1 cellular context compared by ENCODE assay signal in the genomic region with DNA sequence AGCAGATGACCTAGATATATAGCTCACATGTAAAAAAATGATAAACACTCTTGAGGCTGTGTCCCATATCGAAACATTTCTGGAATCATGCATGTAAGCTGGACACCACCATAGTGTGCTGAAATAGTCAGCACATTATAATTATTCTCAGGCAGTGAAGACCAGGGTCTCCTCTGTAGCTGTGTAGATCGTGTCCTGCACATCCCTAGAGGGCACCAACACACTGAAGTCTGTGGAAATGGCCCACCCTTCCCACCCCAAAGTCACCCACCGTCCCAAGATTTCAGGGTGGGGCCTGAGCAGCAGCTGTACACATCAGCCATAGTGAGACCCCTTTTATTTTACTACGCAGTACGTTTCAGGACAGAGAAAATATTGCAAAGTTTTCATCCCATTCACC.
TF ChIP-seq lines count a peak whose summit lies in the region.

No MANE protein-coding gene starts in this region.

TF ChIP-seq in H1, 55 proteins besides CTCF, POLR2A, EP300 and RAD21:
- TF ChIP-seq TBP (IDR thresholded peaks at IDR 0.05; ENCODE audit: low read depth, low read length) (no peak), BRCA1 (IDR thresholded peaks at IDR 0.05; ENCODE audit: low read depth, low read length) (no peak), SIX5 (IDR thresholded peaks at IDR 0.05; ENCODE audit: low read depth, low read length) (no peak), SP2 (IDR thresholded peaks at IDR 0.05; ENCODE audit: low read length) (no peak), RBBP5 (IDR thresholded peaks at IDR 0.05; ENCODE audit: borderline replicate concordance, low read depth, low read length) (no peak), CHD2 (IDR thresholded peaks at IDR 0.05; ENCODE audit: low read length) (no peak), SRF (IDR thresholded peaks at IDR 0.05; ENCODE audit: low read depth, low read length) (no peak), FOSL1 (IDR thresholded peaks at IDR 0.05; ENCODE audit: insufficient read depth, low read depth, low read length) (no peak), PHF8 (conservative IDR thresholded peaks at IDR 0.05; ENCODE audit: low read depth, low read length) (no peak), GTF2F1 (IDR thresholded peaks at IDR 0.05; ENCODE audit: borderline replicate concordance, low read depth, low read length) (no peak), RXRA (IDR thresholded peaks at IDR 0.05; ENCODE audit: insufficient read depth, low read depth, low read length) (no peak), SP4 (IDR thresholded peaks at IDR 0.05; ENCODE audit: low read length) (no peak), TCF12 (IDR thresholded peaks at IDR 0.05; ENCODE audit: low read depth, low read length) (no peak), EZH2 (IDR thresholded peaks at IDR 0.05; ENCODE audit: low read depth, low read length, severe bottlenecking) (no peak), CBX5 (IDR thresholded peaks at IDR 0.05; ENCODE audit: low read depth, low read length) (no peak), YY1 (IDR thresholded peaks at IDR 0.05; ENCODE audit: low read depth, low read length) (no peak)
